Comparison of ENCODE assay signal across 8 cellular contexts in the genomic region with DNA sequence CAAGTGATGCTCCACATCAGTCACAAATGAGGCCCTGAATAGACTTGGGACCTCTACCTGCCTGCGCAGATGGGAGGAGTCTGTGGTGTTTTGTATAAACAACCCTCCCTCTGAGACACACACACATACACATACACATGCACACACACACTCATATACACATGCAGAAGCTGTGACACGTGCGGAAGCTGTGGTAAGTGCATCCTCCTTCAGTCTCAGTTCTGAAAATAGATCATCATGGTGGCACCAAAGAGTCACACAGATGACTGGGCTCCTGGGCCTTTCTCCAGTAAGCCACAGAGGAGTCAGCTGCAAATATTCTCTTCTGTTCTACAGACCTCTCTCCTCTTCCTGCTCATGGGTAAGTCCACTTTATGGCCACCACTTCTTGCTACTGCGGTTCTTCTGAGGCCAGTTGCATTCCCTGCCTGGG.
DNase-seq lines count a peak whose midpoint lies in the region; ATAC-seq, FAIRE-seq and TF ChIP-seq lines count a peak whose summit lies in the region.

A gene with protein sequence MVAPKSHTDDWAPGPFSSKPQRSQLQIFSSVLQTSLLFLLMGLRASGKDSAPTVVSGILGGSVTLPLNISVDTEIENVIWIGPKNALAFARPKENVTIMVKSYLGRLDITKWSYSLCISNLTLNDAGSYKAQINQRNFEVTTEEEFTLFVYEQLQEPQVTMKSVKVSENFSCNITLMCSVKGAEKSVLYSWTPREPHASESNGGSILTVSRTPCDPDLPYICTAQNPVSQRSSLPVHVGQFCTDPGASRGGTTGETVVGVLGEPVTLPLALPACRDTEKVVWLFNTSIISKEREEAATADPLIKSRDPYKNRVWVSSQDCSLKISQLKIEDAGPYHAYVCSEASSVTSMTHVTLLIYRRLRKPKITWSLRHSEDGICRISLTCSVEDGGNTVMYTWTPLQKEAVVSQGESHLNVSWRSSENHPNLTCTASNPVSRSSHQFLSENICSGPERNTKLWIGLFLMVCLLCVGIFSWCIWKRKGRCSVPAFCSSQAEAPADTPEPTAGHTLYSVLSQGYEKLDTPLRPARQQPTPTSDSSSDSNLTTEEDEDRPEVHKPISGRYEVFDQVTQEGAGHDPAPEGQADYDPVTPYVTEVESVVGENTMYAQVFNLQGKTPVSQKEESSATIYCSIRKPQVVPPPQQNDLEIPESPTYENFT (plus strand): TSS at position 224 of the 433 bp plus-strand sequence. CDS start 14 bp downstream, at position 238.

- no peak within 1 kb of the TSS for H3K27ac ChIP-seq in caudate nucleus (ENCODE audit: low read depth, low read length)

- peak; percentile 71 for ATAC-seq in GM21717 (IDR thresholded peaks at IDR 0.05; ENCODE audit: unreplicated experiment)

- TF ChIP-seq CTCF in GM10248 (IDR thresholded peaks at IDR 0.05; ENCODE audit: control extremely low read depth, extremely low read depth, low read depth, missing control alignments), result no peak

- CTCF ChIA-PET in GM10248 (lab: Yijun Ruan, JAX), result interaction anchor here (1.1 to 12.7 kb wide), 8 partner anchors 17 to 195 kb away, joined by 3 to 190 read pairs (median 17); no protein-coding TSS in a partner anchor

- FAIRE-seq in urothelium cell line (lab: Jason Lieb, UNC), result no peak

- DNase-seq in GM10248 (ENCODE audit: extremely low spot score), result peak; percentile 74
- peak; percentile 96 for DNase-seq in MV-4-11 (lab: John Stamatoyannopoulos, UW)
- DNase-seq in activated effector memory CD4-positive, alpha-beta T cell treated with Interleukin-2 at 50 U/mL for 16 hours, result peak; percentile 72
- peak; percentile 86 for DNase-seq in stimulated activated CD4-positive, alpha-beta T cell treated with anti-CD3 and anti-CD28 coated beads, Interleukin-1b, Interleukin-23, amount 100 ng/mL, for 48 hours
- no peak for DNase-seq in caudate nucleus (lab: John Stamatoyannopoulos, UW)
- DNase-seq in DMS79 treated with DMSO at 0.1 percent for 48 hours (lab: John Stamatoyannopoulos, UW), result no peak
- no peak for DNase-seq in urothelium cell line (ENCODE audit: low spot score)

- POLR2A ChIA-PET in GM10248 (lab: Yijun Ruan, JAX), result interaction anchor here (0.8 kb wide), 1 partner anchor 121 kb away, joined by 3 read pairs; no protein-coding TSS in a partner anchor

Comparison
In these comparisons a context has a peak if more than half of its experiments do, and no peak if none do; other contexts are left out.
1. DNase-seq: peak in GM10248 (single experiment), MV-4-11 (single experiment), activated effector memory CD4-positive, alpha-beta T cell treated with Interleukin-2 at 50 U/mL for 16 hours (single experiment) and stimulated activated CD4-positive, alpha-beta T cell treated with anti-CD3 and anti-CD28 coated beads, Interleukin-1b, Interleukin-23, amount 100 ng/mL, for 48 hours (single experiment); none in caudate nucleus (0 of 61), DMS79 treated with DMSO at 0.1 percent for 48 hours (single experiment) and urothelium cell line (single experiment).